27 cellular contexts compared by ENCODE assay signal in genomic region chr3:165549665-165550064, GRCh38.
DNase-seq lines count a peak whose midpoint lies in the region; TF ChIP-seq lines count a peak whose summit lies in the region.
"Had no signal": no experiment of that assay in that cellular context is flagged by ENCODE, and none has a peak within 500 bp of the region (broad histone marks: within the 10 kb centered on the region; RNA-seq: fewer than 3 reads in every experiment).

No MANE protein-coding gene starts in this region.

- H3F3A ChIP-seq in PC-9 (ENCODE audit: insufficient read depth, low read depth) = no peaks in the 10 kb centered on the region

- in situ Hi-C loops in mammary epithelial cell (cut with MboI; ENCODE audit: low sequenced_read_pairs in 2 of 2) = no loop called here

- DNase-seq in MCF 10A (ENCODE audit: unreplicated experiment) (no peak), breast epithelium (ENCODE audit: low spot score in 2 of 2) (no peak), NCI-H524 treated with DMSO at 0.1 percent for 48 hours (lab: John Stamatoyannopoulos, UW) (peak; percentile 39), mammary epithelial cell (no peak), GDM1 (lab: John Stamatoyannopoulos, UW) (no peak), PC-9 (no peak), cardiac septum (ENCODE audit: low spot score) (no peak), NCI-H446 treated with DMSO at 0.1 percent for 48 hours (lab: John Stamatoyannopoulos, UW) (no peak)
- DNase-seq: ACHN; activated CD4-positive, alpha-beta T cell treated with anti-CD3 and anti-CD28 coated beads, Interleukin-2, amount 50 U/mL, for 4 hours; activated CD8-positive, alpha-beta memory T cell treated with anti-CD3 and anti-CD28 coated beads, Interleukin-2, amount 50 U/mL, for 4 hours; activated naive CD4-positive, alpha-beta T cell treated with anti-CD3 and anti-CD28 coated beads, Interleukin-2, amount 50 U/mL, for 16 hours; amniotic stem cell; DMS79 treated with DMSO at 0.1 percent for 48 hours; effector memory CD8-positive, alpha-beta T cell; foreskin fibroblast; KG1; mucosa of descending colon; NCI-H187; NCI-H345; ovary; stimulated activated CD4-positive, alpha-beta T cell treated with anti-CD3 and anti-CD28 coated beads, Interleukin-2, amount 100 ng/mL, for 24 hours; tibial artery had no signal

- H3K27ac Mint-ChIP-seq in MCF 10A (ENCODE audit: low read depth, unreplicated experiment) = no peak overlapping the region
- H3K27ac Mint-ChIP-seq: effector memory CD8-positive, alpha-beta T cell; natural killer cell treated with Interleukin-12 subunit alpha and Interleukin-12 subunit beta and Interleukin-15 and Interleukin-18, amount 100 ng/mL, for 72 hours had no signal

- TF ChIP-seq POLR2A in breast epithelium (IDR thresholded peaks at IDR 0.05) = no peak

- H3K9me3 ChIP-seq in breast epithelium (no peaks in the 10 kb centered on the region), mammary epithelial cell (replicated peaks; ENCODE audit: insufficient read depth, low read length) (no peaks in the 10 kb centered on the region), PC-9 (ENCODE audit: insufficient read depth, low read depth) (no peaks in the 10 kb centered on the region)
- H3K9me3 ChIP-seq: mucosa of descending colon, ovary, right atrium auricular region, tibial artery had no signal

- no peaks in the 10 kb centered on the region for H3K27me3 Mint-ChIP-seq in MCF 10A (ENCODE audit: insufficient read depth, unreplicated experiment)
- H3K27me3 Mint-ChIP-seq: effector memory CD8-positive, alpha-beta T cell; natural killer cell treated with Interleukin-12 subunit alpha and Interleukin-12 subunit beta and Interleukin-15 and Interleukin-18, amount 100 ng/mL, for 72 hours had no signal

- H3K27ac ChIP-seq in breast epithelium (no peak overlapping the region), mammary epithelial cell (ENCODE audit: insufficient read depth, low read depth, low read length) (no peak overlapping the region), PC-9 (no peak overlapping the region)
- H3K27ac ChIP-seq: coronary artery, ovary, right atrium auricular region, tibial artery had no signal

- WGBS in mammary epithelial cell (ENCODE audit: low coverage, missing lambda C conversion rate) = 0% methylated on average over 5 of the region's 5 CpGs

- H3K27me3 ChIP-seq in breast epithelium (no peaks in the 10 kb centered on the region), mammary epithelial cell (ENCODE audit: insufficient read depth, low read length) (no peaks in the 10 kb centered on the region), PC-9 (ENCODE audit: insufficient read depth, low read depth) (no peaks in the 10 kb centered on the region)
- H3K27me3 ChIP-seq: ovary, right atrium auricular region, tibial artery had no signal

- H2AFZ ChIP-seq in mammary epithelial cell (ENCODE audit: low read depth, low read length) = peak overlapping the region; percentile 48
- no peak overlapping the region for H2AFZ ChIP-seq in PC-9

- H3K9ac ChIP-seq in mammary epithelial cell (ENCODE audit: insufficient read depth, low read length) = no peak overlapping the region

- BruUV-seq in MCF 10A (replicated peaks; lab: Mats Ljungman, UMichigan) = no TSS peak
- BruUV-seq in mammary epithelial cell (replicated peaks; lab: Mats Ljungman, UMichigan) = no TSS peak
- BruUV-seq in PC-9 (replicated peaks; lab: Mats Ljungman, UMichigan) = no TSS peak

- H3K4me1 ChIP-seq in breast epithelium (no peaks in the 10 kb centered on the region), mammary epithelial cell (ENCODE audit: insufficient read depth, low read length) (no peaks in the 10 kb centered on the region), PC-9 (replicated peaks; ENCODE audit: insufficient read depth) (no peaks in the 10 kb centered on the region)
- H3K4me1 ChIP-seq: right atrium auricular region, tibial artery had no signal

- no peaks in the 10 kb centered on the region for H3K36me3 Mint-ChIP-seq in MCF 10A (ENCODE audit: insufficient read depth, unreplicated experiment)
- H3K36me3 Mint-ChIP-seq: natural killer cell treated with Interleukin-12 subunit alpha and Interleukin-12 subunit beta and Interleukin-15 and Interleukin-18, amount 100 ng/mL, for 72 hours had no signal

- H3K4me3 ChIP-seq in breast epithelium (no peak overlapping the region), mammary epithelial cell (replicated peaks in 1 of 3; ENCODE audit: insufficient read depth in 1 of 3, low read depth in 2 of 3, low read length in 3 of 3) (no peak overlapping the region), PC-9 (no peak overlapping the region)
- H3K4me3 ChIP-seq: coronary artery, lung, mucosa of descending colon, ovary, right atrium auricular region, tibial artery had no signal

- CTCF ChIA-PET in MCF 10A (lab: Yijun Ruan, JAX) = interaction anchor here (0.5 to 0.6 kb wide), 3 partner anchors 10 to 1553 kb away, joined by 3 to 4 read pairs (median 3); no protein-coding TSS in a partner anchor
- CTCF ChIA-PET in mammary epithelial cell (lab: Charles Lee; ENCODE audit: low non-redundant PET) = no interaction called here
- CTCF ChIA-PET in PC-9 (lab: Charles Lee) = interaction anchor here (0.6 kb wide), 1 partner anchor 192 kb away, joined by 4 read pairs; no protein-coding TSS in a partner anchor

- H4K20me1 ChIP-seq in mammary epithelial cell (ENCODE audit: insufficient read depth, low read length) (no peaks in the 10 kb centered on the region), PC-9 (ENCODE audit: insufficient read depth) (no peaks in the 10 kb centered on the region)

- peaks cover 6% of the 10 kb centered on the region for H3K4me1 Mint-ChIP-seq in MCF 10A (ENCODE audit: insufficient read depth, unreplicated experiment)

- no peaks in the 10 kb centered on the region for H3K9me2 ChIP-seq in PC-9 (ENCODE audit: insufficient read depth)

- H3K79me2 ChIP-seq in mammary epithelial cell (ENCODE audit: insufficient read depth, low read length) (no peaks in the 10 kb centered on the region), PC-9 (ENCODE audit: low read depth) (no peaks in the 10 kb centered on the region)

- H3K4me2 ChIP-seq in mammary epithelial cell (ENCODE audit: insufficient read depth, low read depth, low read length) (no peak overlapping the region), PC-9 (no peak overlapping the region)

- POLR2A ChIA-PET in MCF 10A (lab: Yijun Ruan, JAX) (interaction anchor here (1.3 kb wide), 1 partner anchor 132 kb away, joined by 4 read pairs; no protein-coding TSS in a partner anchor), PC-9 (lab: Charles Lee; ENCODE audit: unreplicated experiment) (no interaction called here)

- TF ChIP-seq CTCF in MCF 10A (IDR thresholded peaks at IDR 0.05; ENCODE audit: unreplicated experiment) (no peak), breast epithelium (IDR thresholded peaks at IDR 0.05) (no peak), mammary epithelial cell (conservative IDR thresholded peaks at IDR 0.05 in 1 of 2, IDR thresholded peaks at IDR 0.05 in 1 of 2; ENCODE audit: extremely low read depth in 1 of 2, insufficient read depth in 1 of 2, low read depth in 1 of 2, low read length in 2 of 2) (no peak), PC-9 (conservative IDR thresholded peaks at IDR 0.05) (no peak)

- no peaks in the 10 kb centered on the region for H3K36me3 ChIP-seq in breast epithelium
- no peaks in the 10 kb centered on the region for H3K36me3 ChIP-seq in mammary epithelial cell (ENCODE audit: insufficient read depth, low read length)
- H3K36me3 ChIP-seq in PC-9 (ENCODE audit: low read depth) = no peaks in the 10 kb centered on the region
- H3K36me3 ChIP-seq: ovary, right atrium auricular region, tibial artery had no signal

- H3K4me3 Mint-ChIP-seq in MCF 10A (ENCODE audit: unreplicated experiment) = peak overlapping the region; percentile 3
- H3K4me3 Mint-ChIP-seq: effector memory CD8-positive, alpha-beta T cell; natural killer cell treated with Interleukin-12 subunit alpha and Interleukin-12 subunit beta and Interleukin-15 and Interleukin-18, amount 100 ng/mL, for 72 hours had no signal

- intact Hi-C loops in MCF 10A (cut with micrococcal nuclease) (no loop called here), breast epithelium (cut with DNase I; ENCODE audit: low total_unique reads) (no loop called here), mammary epithelial cell (cut with micrococcal nuclease) (no loop called here), PC-9 (cut with micrococcal nuclease; ENCODE audit: unreplicated experiment) (no loop called here), cardiac septum (cut with DNase I) (no loop called here)

- dilution Hi-C loops in mammary epithelial cell (cut with HindIII; ENCODE audit: low sequenced_read_pairs) = no loop called here

- H3K9me3 Mint-ChIP-seq in MCF 10A (ENCODE audit: unreplicated experiment) = no peaks in the 10 kb centered on the region
